ENCODE assay signal across 9 cellular contexts in genomic region chr2:206260427-206261012, GRCh38. TPM values are rescaled to one million over a fixed set of nuclear protein-coding genes. Genes with fewer than 3 reads are reported as not detected.
DNase-seq lines count a peak whose midpoint lies in the region; ATAC-seq and TF ChIP-seq lines count a peak whose summit lies in the region.
"Had no signal": no experiment of that assay in that cellular context is flagged by ENCODE, and none has a peak within 500 bp of the region (broad histone marks: within the 10 kb centered on the region; RNA-seq: fewer than 3 reads in every experiment).

No MANE protein-coding gene starts in this region.

- no peak overlapping the region for H3K27ac ChIP-seq in right atrium auricular region

- H3K4me1 Mint-ChIP-seq in stimulated activated naive B cell treated with anti-CD40 and anti-IgM and Interleukin-4, amounts not matched to agents 10 μg/mL and 1 μg/mL and 100 μg/mL, for 72 hours: peaks cover 10 to 18% of the 10 kb centered on the region in 2 donors

- no peaks in the 10 kb centered on the region for H3K9me3 Mint-ChIP-seq in stimulated activated naive B cell treated with anti-CD40 and anti-IgM and Interleukin-4, amounts not matched to agents 10 μg/mL and 1 μg/mL and 100 μg/mL, for 72 hours
- H3K9me3 Mint-ChIP-seq: stimulated activated naive CD8-positive, alpha-beta T cell treated with anti-CD3 and anti-CD28 coated beads, Interleukin-15, Interleukin-2, amounts not matched to agents 100 ng/mL and 50 ng/mL, for 24 hours had no signal

- H3K4me1 ChIP-seq in right atrium auricular region: no peaks in the 10 kb centered on the region

- peak overlapping the region; percentile 33 for H3K27ac Mint-ChIP-seq in stimulated activated naive B cell treated with anti-CD40 and anti-IgM and Interleukin-4, amounts not matched to agents 10 μg/mL and 1 μg/mL and 100 μg/mL, for 72 hours
- H3K27ac Mint-ChIP-seq: stimulated activated naive CD8-positive, alpha-beta T cell treated with anti-CD3 and anti-CD28 coated beads, Interleukin-15, Interleukin-2, amounts not matched to agents 100 ng/mL and 50 ng/mL, for 24 hours had no signal

- TF ChIP-seq POLR2A in erythroblast (IDR thresholded peaks at IDR 0.05; ENCODE audit: low read length): no peak

- peak in 1 of 2 donors; percentile 51 for TF ChIP-seq CTCF in right atrium auricular region (IDR thresholded peaks at IDR 0.05)

- H3K27me3 Mint-ChIP-seq in stimulated activated naive B cell treated with anti-CD40 and anti-IgM and Interleukin-4, amounts not matched to agents 10 μg/mL and 1 μg/mL and 100 μg/mL, for 72 hours: peaks cover 60 to 74% of the 10 kb centered on the region in 2 donors

- peaks cover 13 to 19% of the 10 kb centered on the region in 2 donors for H3K27me3 ChIP-seq in right atrium auricular region

- no peaks in the 10 kb centered on the region for H3K9me3 ChIP-seq in right atrium auricular region

- H3K36me3 Mint-ChIP-seq in stimulated activated naive B cell treated with anti-CD40 and anti-IgM and Interleukin-4, amounts not matched to agents 10 μg/mL and 1 μg/mL and 100 μg/mL, for 72 hours: peaks cover 0 to 1% of the 10 kb centered on the region in 2 donors

- no peak overlapping the region for H3K4me3 ChIP-seq in right atrium auricular region

- intact Hi-C loops in Right ventricle myocardium superior (cut with DNase I): no loop called here

- H3K4me3 Mint-ChIP-seq in stimulated activated naive B cell treated with anti-CD40 and anti-IgM and Interleukin-4, amounts not matched to agents 10 μg/mL and 1 μg/mL and 100 μg/mL, for 72 hours: no peak overlapping the region
- H3K4me3 Mint-ChIP-seq: stimulated activated naive CD8-positive, alpha-beta T cell treated with anti-CD3 and anti-CD28 coated beads, Interleukin-15, Interleukin-2, amounts not matched to agents 100 ng/mL and 50 ng/mL, for 24 hours had no signal

- peak; percentile 63 for ATAC-seq in Right ventricle myocardium superior (ENCODE audit: poor library complexity)
- peak; percentile 79 for ATAC-seq in HG02571 (IDR thresholded peaks at IDR 0.05; ENCODE audit: unreplicated experiment)
- ATAC-seq in stimulated activated naive B cell treated with anti-CD40 and anti-IgM and Interleukin-4, amounts not matched to agents 10 μg/mL and 1 μg/mL and 100 μg/mL, for 72 hours (replicated peaks): peak; percentile 72 to 83

- H3K36me3 ChIP-seq in right atrium auricular region: no peaks in the 10 kb centered on the region

- DNase-seq in Right ventricle myocardium superior: no peak
- no peak for DNase-seq in right atrium auricular region (ENCODE audit: low spot score)
- DNase-seq in NCI-H226: peak; percentile 4
- DNase-seq in erythroblast (lab: John Stamatoyannopoulos, UW): peak; percentile 67 to 71
- DNase-seq in stimulated activated naive B cell treated with anti-CD40 and anti-IgM and Interleukin-4, amounts not matched to agents 10 μg/mL and 1 μg/mL and 100 μg/mL, for 72 hours: no peak
- no peak for DNase-seq in NCI-H524 treated with DMSO at 0.1 percent for 48 hours (lab: John Stamatoyannopoulos, UW)
- no peak for DNase-seq in activated naive CD4-positive, alpha-beta T cell treated with anti-CD3 and anti-CD28 coated beads, Interleukin-2, amount 50 U/mL, for 16 hours

RNA-seq across cellular contexts. Expression of gene ZDBF2, which starts 13.9 kb away (rescaled TPM):
- total RNA-seq in Right ventricle myocardium superior: 6.7 TPM
- total RNA-seq in right atrium auricular region: 10 to 100 TPM in 1 of 2 donors, 1 to 10 TPM in 1; 7.2 to 10.6 TPM

Comparison
In these comparisons a context has a peak if more than half of its experiments do, and no peak if none do; other contexts are left out.
1. DNase-seq: peak in NCI-H226 (single experiment) and erythroblast (2 of 2); none in Right ventricle myocardium superior (single experiment), right atrium auricular region (single experiment), stimulated activated naive B cell treated with anti-CD40 and anti-IgM and Interleukin-4, amounts not matched to agents 10 μg/mL and 1 μg/mL and 100 μg/mL, for 72 hours (single experiment), NCI-H524 treated with DMSO at 0.1 percent for 48 hours (single experiment) and activated naive CD4-positive, alpha-beta T cell treated with anti-CD3 and anti-CD28 coated beads, Interleukin-2, amount 50 U/mL, for 16 hours (single experiment).
2. Peak in every context shown above with its lines, with median percentiles within 50 percentile points of each other: ATAC-seq.